17 cellular contexts compared by ENCODE assay signal in genomic region chr6:135673671-135674309, GRCh38.
DNase-seq lines count a peak whose midpoint lies in the region; ATAC-seq and TF ChIP-seq lines count a peak whose summit lies in the region.
"Had no signal": no experiment of that assay in that cellular context is flagged by ENCODE, and none has a peak within 500 bp of the region (broad histone marks: within the 10 kb centered on the region; RNA-seq: fewer than 3 reads in every experiment).

No MANE protein-coding gene starts in this region.

- TF ChIP-seq CTCF in nephron (IDR thresholded peaks at IDR 0.05; ENCODE audit: unreplicated experiment in 3 of 3), result no peak
- TF ChIP-seq CTCF in WTC11 (IDR thresholded peaks at IDR 0.05), result no peak

- peak overlapping the region; percentile 92 for H3K27ac Mint-ChIP-seq in activated CD4-positive, alpha-beta T cell treated with anti-CD3 and anti-CD28 coated beads, Interleukin-2, amount 10 ng/mL, durations not matched to agents 24 days and 14 days
- H3K27ac Mint-ChIP-seq in nephron (peak overlapping the region; percentile 14 to 33 (median 26)), WTC11 (no peak overlapping the region)
- H3K27ac Mint-ChIP-seq: activated B cell treated with CpG ODN at 0.5 μM for 24 hours; CD4-positive, CD25-positive, alpha-beta regulatory T cell had no signal

- CTCF ChIA-PET in WTC11 (lab: Charles Lee), result interaction anchor here (0.6 to 2.6 kb wide), 2 partner anchors 70 to 236 kb away, joined by 3 to 13 read pairs; no protein-coding TSS in a partner anchor

- POLR2A ChIA-PET in WTC11 (lab: Charles Lee), result no interaction called here

- intact Hi-C loops in activated CD4-positive, alpha-beta T cell treated with anti-CD3 and anti-CD28 coated beads, Interleukin-2, amount 10 ng/mL, durations not matched to agents 24 days and 14 days (cut with micrococcal nuclease), result loop anchor here (2.0 to 10.0 kb wide), 2 partner anchors 27 to 181 kb away; partner anchors contain the start of gene PDE7B

- no peaks in the 10 kb centered on the region for H3K27me3 Mint-ChIP-seq in activated CD4-positive, alpha-beta T cell treated with anti-CD3 and anti-CD28 coated beads, Interleukin-2, amount 10 ng/mL, durations not matched to agents 24 days and 14 days
- H3K27me3 Mint-ChIP-seq in nephron (ENCODE audit: low read depth) (no peaks in the 10 kb centered on the region), WTC11 (ENCODE audit: low read depth) (no peaks in the 10 kb centered on the region)
- H3K27me3 Mint-ChIP-seq: activated B cell treated with CpG ODN at 0.5 μM for 24 hours, T-helper 17 cell had no signal

- H3K9me3 Mint-ChIP-seq in activated CD4-positive, alpha-beta T cell treated with anti-CD3 and anti-CD28 coated beads, Interleukin-2, amount 10 ng/mL, durations not matched to agents 24 days and 14 days, result peaks cover 10% of the 10 kb centered on the region
- H3K9me3 Mint-ChIP-seq in nephron, result peaks cover 2% of the 10 kb centered on the region
- peaks cover 10% of the 10 kb centered on the region for H3K9me3 Mint-ChIP-seq in WTC11
- H3K9me3 Mint-ChIP-seq: activated B cell treated with CpG ODN at 0.5 μM for 24 hours had no signal

- no peak for ATAC-seq in WTC11
- no peak for ATAC-seq in GM21723 (IDR thresholded peaks at IDR 0.05; ENCODE audit: unreplicated experiment)
- ATAC-seq: T-helper 17 cell, upper lobe of right lung had no signal

- no peak for DNase-seq in activated CD4-positive, alpha-beta T cell treated with anti-CD3 and anti-CD28 coated beads, Interleukin-2, amount 10 ng/mL, durations not matched to agents 24 days and 14 days
- DNase-seq in activated CD4-positive, alpha-beta T cell treated with anti-CD3 and anti-CD28 coated beads, Interleukin-2, amount 50 U/mL, for 4 hours, result no peak
- DNase-seq in H4 (ENCODE audit: low spot score), result peak; percentile 3
- peak; percentile 18 for DNase-seq in amniotic epithelial cell (ENCODE audit: low read depth)
- DNase-seq in nucleus accumbens (lab: John Stamatoyannopoulos, UW), result no peak
- DNase-seq in WTC11 (ENCODE audit: low spot score), result no peak
- DNase-seq: activated B cell treated with CpG ODN at 0.5 μM for 24 hours; aorta; CD4-positive, CD25-positive, alpha-beta regulatory T cell; NCI-H1694; Right ventricle myocardium superior; small intestine; stimulated activated naive CD4-positive, alpha-beta T cell; T-helper 17 cell; upper lobe of right lung had no signal

- peaks cover 38% of the 10 kb centered on the region for H3K36me3 Mint-ChIP-seq in activated CD4-positive, alpha-beta T cell treated with anti-CD3 and anti-CD28 coated beads, Interleukin-2, amount 10 ng/mL, durations not matched to agents 24 days and 14 days (ENCODE audit: low read depth)
- H3K36me3 Mint-ChIP-seq in nephron (ENCODE audit: low read depth) (no peaks in the 10 kb centered on the region), WTC11 (no peaks in the 10 kb centered on the region)
- H3K36me3 Mint-ChIP-seq: CD4-positive, CD25-positive, alpha-beta regulatory T cell had no signal

- H3K4me1 Mint-ChIP-seq in activated CD4-positive, alpha-beta T cell treated with anti-CD3 and anti-CD28 coated beads, Interleukin-2, amount 10 ng/mL, durations not matched to agents 24 days and 14 days, result peaks cover 37% of the 10 kb centered on the region
- H3K4me1 Mint-ChIP-seq in nephron (peaks cover 5% of the 10 kb centered on the region), WTC11 (peaks cover 4% of the 10 kb centered on the region; the same call in 1 of the 2 replicates)
- H3K4me1 Mint-ChIP-seq: activated B cell treated with CpG ODN at 0.5 μM for 24 hours; CD4-positive, CD25-positive, alpha-beta regulatory T cell had no signal

- H3K4me3 Mint-ChIP-seq in activated CD4-positive, alpha-beta T cell treated with anti-CD3 and anti-CD28 coated beads, Interleukin-2, amount 10 ng/mL, durations not matched to agents 24 days and 14 days, result no peak overlapping the region
- no peak overlapping the region for H3K4me3 Mint-ChIP-seq in nephron
- H3K4me3 Mint-ChIP-seq in WTC11, result no peak overlapping the region
- H3K4me3 Mint-ChIP-seq: activated B cell treated with CpG ODN at 0.5 μM for 24 hours; CD4-positive, CD25-positive, alpha-beta regulatory T cell; T-helper 17 cell had no signal

TF ChIP-seq in WTC11, 78 proteins besides CTCF, POLR2A, EP300 and RAD21:
- TF ChIP-seq, protein P1, sequence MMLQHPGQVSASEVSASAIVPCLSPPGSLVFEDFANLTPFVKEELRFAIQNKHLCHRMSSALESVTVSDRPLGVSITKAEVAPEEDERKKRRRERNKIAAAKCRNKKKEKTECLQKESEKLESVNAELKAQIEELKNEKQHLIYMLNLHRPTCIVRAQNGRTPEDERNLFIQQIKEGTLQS (CRISPR knock-in tag; conservative IDR thresholded peaks at IDR 0.05), result no peak
- TF ChIP-seq FOXK1 (CRISPR knock-in tag; IDR thresholded peaks at IDR 0.05) (no peak), PRDM15 (CRISPR knock-in tag; IDR thresholded peaks at IDR 0.05) (no peak), ATF1 (CRISPR knock-in tag; IDR thresholded peaks at IDR 0.05) (no peak), GABPB1 (CRISPR knock-in tag; IDR thresholded peaks at IDR 0.05) (no peak), MXD4 (CRISPR knock-in tag; IDR thresholded peaks at IDR 0.05; ENCODE audit: borderline replicate concordance) (no peak), RORB (CRISPR knock-in tag; IDR thresholded peaks at IDR 0.05) (no peak), ZNF263 (CRISPR knock-in tag; IDR thresholded peaks at IDR 0.05; ENCODE audit: low read depth) (no peak), TEAD1 (CRISPR knock-in tag; IDR thresholded peaks at IDR 0.05) (no peak), FOXP1 (CRISPR knock-in tag; IDR thresholded peaks at IDR 0.05; ENCODE audit: borderline replicate concordance) (no peak), ZNF425 (CRISPR knock-in tag; conservative IDR thresholded peaks at IDR 0.05) (no peak), ZNF671 (CRISPR knock-in tag; IDR thresholded peaks at IDR 0.05) (no peak), CREB1 (CRISPR knock-in tag; IDR thresholded peaks at IDR 0.05) (no peak)
- TF ChIP-seq, protein P2, sequence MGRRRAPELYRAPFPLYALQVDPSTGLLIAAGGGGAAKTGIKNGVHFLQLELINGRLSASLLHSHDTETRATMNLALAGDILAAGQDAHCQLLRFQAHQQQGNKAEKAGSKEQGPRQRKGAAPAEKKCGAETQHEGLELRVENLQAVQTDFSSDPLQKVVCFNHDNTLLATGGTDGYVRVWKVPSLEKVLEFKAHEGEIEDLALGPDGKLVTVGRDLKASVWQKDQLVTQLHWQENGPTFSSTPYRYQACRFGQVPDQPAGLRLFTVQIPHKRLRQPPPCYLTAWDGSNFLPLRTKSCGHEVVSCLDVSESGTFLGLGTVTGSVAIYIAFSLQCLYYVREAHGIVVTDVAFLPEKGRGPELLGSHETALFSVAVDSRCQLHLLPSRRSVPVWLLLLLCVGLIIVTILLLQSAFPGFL (CRISPR knock-in tag; IDR thresholded peaks at IDR 0.05; ENCODE audit: borderline replicate concordance), result no peak
- TF ChIP-seq, protein P3, sequence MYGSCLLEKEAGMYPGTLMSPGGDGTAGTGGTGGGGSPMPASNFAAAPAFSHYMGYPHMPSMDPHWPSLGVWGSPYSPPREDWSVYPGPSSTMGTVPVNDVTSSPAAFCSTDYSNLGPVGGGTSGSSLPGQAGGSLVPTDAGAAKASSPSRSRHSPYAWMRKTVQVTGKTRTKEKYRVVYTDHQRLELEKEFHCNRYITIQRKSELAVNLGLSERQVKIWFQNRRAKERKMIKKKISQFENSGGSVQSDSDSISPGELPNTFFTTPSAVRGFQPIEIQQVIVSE (CRISPR knock-in tag; IDR thresholded peaks at IDR 0.05; ENCODE audit: borderline replicate concordance), result no peak

Comparison
In these comparisons a context has a peak if more than half of its experiments do, and no peak if none do; other contexts are left out.
1. DNase-seq: peak in H4 (single experiment) and amniotic epithelial cell (single experiment); none in activated CD4-positive, alpha-beta T cell treated with anti-CD3 and anti-CD28 coated beads, Interleukin-2, amount 10 ng/mL, durations not matched to agents 24 days and 14 days (single experiment), activated CD4-positive, alpha-beta T cell treated with anti-CD3 and anti-CD28 coated beads, Interleukin-2, amount 50 U/mL, for 4 hours (0 of 2), nucleus accumbens (0 of 56) and WTC11 (single experiment).